In the genomic region with DNA sequence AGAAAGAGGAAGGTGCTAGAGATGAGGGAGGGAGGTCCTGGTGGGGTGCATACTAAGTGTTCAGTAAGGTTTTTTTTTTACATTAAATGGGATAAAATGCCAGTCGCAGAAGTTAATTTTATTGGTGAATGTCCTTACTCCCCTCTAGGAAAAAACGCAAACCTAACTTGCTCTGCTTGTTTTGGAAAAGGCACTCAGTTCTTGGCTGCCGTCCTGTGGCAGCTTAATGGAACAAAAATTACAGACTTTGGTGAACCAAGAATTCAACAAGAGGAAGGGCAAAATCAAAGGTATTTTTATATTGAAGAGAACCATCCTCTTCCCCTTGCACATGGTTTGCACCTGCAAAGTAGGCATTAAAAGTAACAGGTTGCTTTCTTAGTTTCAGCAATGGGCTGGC, we compare ENCODE assay signal across 30 cellular contexts. TPM values are rescaled to one million over a fixed set of nuclear protein-coding genes. Genes with fewer than 3 reads are reported as not detected.
DNase-seq lines count a peak whose midpoint lies in the region; ATAC-seq, FAIRE-seq and TF ChIP-seq lines count a peak whose summit lies in the region.
"Had no signal": no experiment of that assay in that cellular context is flagged by ENCODE, and none has a peak within 500 bp of the region (broad histone marks: within the 10 kb centered on the region; RNA-seq: fewer than 3 reads in every experiment).

No MANE protein-coding gene starts in this region.

- H3K4me3 ChIP-seq in AG04450 (ENCODE audit: low read depth, low read length) (no peak overlapping the region), bronchial epithelial cell (ENCODE audit: low read depth, low read length) (no peak overlapping the region), SJCRH30 (no peak overlapping the region)
- H3K4me3 ChIP-seq: A549, ascending aorta, neural progenitor cell, psoas muscle, smooth muscle cell had no signal

- DNase-seq in AG04450 (ENCODE audit: low read depth, low spot score), result no peak
- peak; percentile 12 for DNase-seq in bronchial epithelial cell (ENCODE audit: low read depth)
- DNase-seq in foreskin keratinocyte, result no peak
- no peak for DNase-seq in AG08396 (ENCODE audit: low spot score)
- DNase-seq in SJCRH30, result no peak
- no peak for DNase-seq in nephron progenitor cell
- DNase-seq: activated CD4-positive, alpha-beta memory T cell treated with anti-CD3 and anti-CD28 coated beads for 36 hours; activated naive CD4-positive, alpha-beta T cell treated with anti-CD3 and anti-CD28 coated beads for 36 hours; activated T-cell treated with anti-CD3 and anti-CD28 coated beads, Interleukin-2, amount 50 U/mL, for 1 hour; CD4-positive, alpha-beta T cell; glutamatergic neuron; Karpas-422; NCI-H1092 treated with DMSO at 0.1 percent for 48 hours; NCI-H526 treated with DMSO at 0.1 percent for 48 hours; psoas muscle; stimulated activated CD4-positive, alpha-beta T cell treated with anti-CD3 and anti-CD28 coated beads, Interleukin-4, amount 100 ng/mL, for 1 hour; stimulated activated naive CD8-positive, alpha-beta T cell treated with anti-CD3 and anti-CD28 coated beads, Interleukin-15, amount 100 ng/mL, for 72 hours; T-helper 17 cell; WERI-Rb-1 had no signal

- H3K36me3 Mint-ChIP-seq in nephron progenitor cell (ENCODE audit: low read depth), result no peaks in the 10 kb centered on the region
- H3K36me3 Mint-ChIP-seq: activated CD4-positive, alpha-beta memory T cell treated with anti-CD3 and anti-CD28 coated beads for 36 hours; neural progenitor cell had no signal

- H3K4me3 Mint-ChIP-seq in nephron progenitor cell, result no peak overlapping the region
- H3K4me3 Mint-ChIP-seq: activated CD4-positive, alpha-beta memory T cell treated with anti-CD3 and anti-CD28 coated beads for 36 hours; activated naive CD4-positive, alpha-beta T cell treated with anti-CD3 and anti-CD28 coated beads for 36 hours; CD4-positive, alpha-beta T cell; dendritic cell treated with granulocyte-macrophage colony-stimulating factor and Interleukin-4, amounts not matched to agents 40 ng/mL and 50 ng/mL, for 4 days; neural progenitor cell; stimulated activated naive CD8-positive, alpha-beta T cell treated with anti-CD3 and anti-CD28 coated beads, Interleukin-15, amount 100 ng/mL, for 72 hours; T-helper 17 cell had no signal

- no peak overlapping the region for H3K27ac Mint-ChIP-seq in nephron progenitor cell
- H3K27ac Mint-ChIP-seq: activated CD4-positive, alpha-beta memory T cell treated with anti-CD3 and anti-CD28 coated beads for 36 hours; activated naive CD4-positive, alpha-beta T cell treated with anti-CD3 and anti-CD28 coated beads for 36 hours; CD4-positive, alpha-beta T cell; dendritic cell treated with granulocyte-macrophage colony-stimulating factor and Interleukin-4, amounts not matched to agents 40 ng/mL and 50 ng/mL, for 4 days; neural progenitor cell; stimulated activated naive CD8-positive, alpha-beta T cell treated with anti-CD3 and anti-CD28 coated beads, Interleukin-15, amount 100 ng/mL, for 72 hours; T-helper 17 cell had no signal

- H3K27me3 Mint-ChIP-seq in nephron progenitor cell (ENCODE audit: low read depth, poor library complexity), result peaks cover 7% of the 10 kb centered on the region
- H3K27me3 Mint-ChIP-seq: CD4-positive, alpha-beta T cell; T-helper 17 cell had no signal

- H3K9me3 ChIP-seq in AG04450 (ENCODE audit: control insufficient read depth, insufficient read depth, low read length) (no peaks in the 10 kb centered on the region), SJCRH30 (replicated peaks) (no peaks in the 10 kb centered on the region)
- H3K9me3 ChIP-seq: A549, ascending aorta, psoas muscle had no signal

- no peak for FAIRE-seq in bronchial epithelial cell (lab: Jason Lieb, UNC)
- FAIRE-seq: A549 had no signal

- POLR2A ChIA-PET in AG04450 (lab: Yijun Ruan, JAX), result no interaction called here

- H3K36me3 ChIP-seq in bronchial epithelial cell (ENCODE audit: control insufficient read depth, insufficient read depth, low read length) (no peaks in the 10 kb centered on the region), SJCRH30 (no peaks in the 10 kb centered on the region)
- H3K36me3 ChIP-seq: ascending aorta, neural progenitor cell, WERI-Rb-1 had no signal

- CTCF ChIA-PET in AG04450 (lab: Charles Lee), result interaction anchor here (0.5 to 3.6 kb wide), 4 partner anchors 87 to 102 kb away, joined by 3 to 14 read pairs (median 6); no protein-coding TSS in a partner anchor

- H3K4me1 Mint-ChIP-seq in nephron progenitor cell, result no peaks in the 10 kb centered on the region
- H3K4me1 Mint-ChIP-seq: neural progenitor cell, T-helper 17 cell had no signal

- H3K27ac ChIP-seq in AG04450 (ENCODE audit: low read depth, low read length) (no peak overlapping the region), foreskin keratinocyte (no peak overlapping the region), SJCRH30 (no peak overlapping the region)
- H3K27ac ChIP-seq: A549, epithelial cell of prostate, neural progenitor cell, psoas muscle, WERI-Rb-1 had no signal

- TF ChIP-seq CTCF in AG04450 (IDR thresholded peaks at IDR 0.05; ENCODE audit: low read depth, low read length) (peak; percentile 45), LNCAP (IDR thresholded peaks at IDR 0.05) (peak; percentile 27; the same call in 1 of the 2 replicates), bronchial epithelial cell (IDR thresholded peaks at IDR 0.05; ENCODE audit: insufficient read depth, low read length, severe bottlenecking) (peak; percentile 26), foreskin keratinocyte (conservative IDR thresholded peaks at IDR 0.05) (peak; percentile 65), nephron progenitor cell (IDR thresholded peaks at IDR 0.05) (no peak)

- no peak for ATAC-seq in foreskin keratinocyte
- ATAC-seq in GM21529 (IDR thresholded peaks at IDR 0.05; ENCODE audit: unreplicated experiment), result no peak
- ATAC-seq: A549; left lobe of liver; psoas muscle; stimulated activated naive CD8-positive, alpha-beta T cell treated with anti-CD3 and anti-CD28 coated beads, Interleukin-15, amount 100 ng/mL, for 72 hours; T-helper 17 cell had no signal

- no peaks in the 10 kb centered on the region for H3K9me3 Mint-ChIP-seq in nephron progenitor cell
- H3K9me3 Mint-ChIP-seq: activated CD4-positive, alpha-beta memory T cell treated with anti-CD3 and anti-CD28 coated beads for 36 hours; activated naive CD4-positive, alpha-beta T cell treated with anti-CD3 and anti-CD28 coated beads for 36 hours; CD4-positive, alpha-beta T cell; dendritic cell treated with granulocyte-macrophage colony-stimulating factor and Interleukin-4, amounts not matched to agents 40 ng/mL and 50 ng/mL, for 4 days; neural progenitor cell; stimulated activated naive CD8-positive, alpha-beta T cell treated with anti-CD3 and anti-CD28 coated beads, Interleukin-15, amount 100 ng/mL, for 72 hours had no signal

- H3K27me3 ChIP-seq in AG04450 (ENCODE audit: control insufficient read depth, insufficient read depth, low read length), result no peaks in the 10 kb centered on the region
- H3K27me3 ChIP-seq in bronchial epithelial cell (ENCODE audit: control insufficient read depth, insufficient read depth, low read length), result no peaks in the 10 kb centered on the region
- H3K27me3 ChIP-seq in foreskin keratinocyte, result no peaks in the 10 kb centered on the region
- no peaks in the 10 kb centered on the region for H3K27me3 ChIP-seq in SJCRH30
- H3K27me3 ChIP-seq: ascending aorta, neural progenitor cell had no signal

- peaks cover 5% of the 10 kb centered on the region for H3K4me1 ChIP-seq in foreskin keratinocyte
- H3K4me1 ChIP-seq in SJCRH30, result no peaks in the 10 kb centered on the region
- H3K4me1 ChIP-seq: A549, neural progenitor cell, psoas muscle had no signal

RNA-seq across cellular contexts. Expression of gene IL18R1, which starts 12.7 kb away (rescaled TPM):
- polyA plus RNA-seq in AG04450 (2011; rRNA removed) (2.0 and 2.5 TPM in 2 replicates), foreskin keratinocyte (0.60 and 1.2 TPM in 2 replicates)
- polyA minus RNA-seq in AG04450 (2011; rRNA and poly(A)+ RNA removed), result 1.1 and 2.3 TPM in 2 replicates
- total RNA-seq in bronchial epithelial cell (5.3 and 11.5 TPM in 2 replicates), foreskin keratinocyte (2.2 and 4.0 TPM in 2 replicates)
- total RNA-seq in SJCRH30 (2014; rRNA removed; shearing (Covaris generic)), result not detected in 2 replicates
- total RNA-seq: HT-29, OCI-LY7 had no signal

RNA-seq across cellular contexts. Expression of gene IL1RL1, which starts 31.5 kb away (rescaled TPM):
- 0.30 and 0.31 TPM in 2 replicates for polyA plus RNA-seq in AG04450 (2011; rRNA removed)
- polyA minus RNA-seq in AG04450 (2011; rRNA and poly(A)+ RNA removed), result 0.14 and 0.43 TPM in 2 replicates
- 65.8 and 162 TPM in 2 replicates for total RNA-seq in bronchial epithelial cell
- 0.11 and 0.20 TPM in 2 replicates for total RNA-seq in foreskin keratinocyte
- polyA plus RNA-seq in foreskin keratinocyte, result 0.03 and 0.09 TPM in 2 replicates
- not detected in 2 replicates for total RNA-seq in SJCRH30 (2014; rRNA removed; shearing (Covaris generic))
- total RNA-seq: CD4-positive, alpha-beta T cell; HT-29; OCI-LY7 had no signal

Comparison
In these comparisons a context has a peak if more than half of its experiments do, and no peak if none do; other contexts are left out.
1. RNA of gene IL1RL1, which starts 31.5 kb away (total RNA-seq): 65.8 to 162 TPM in bronchial epithelial cell; 0.11 to 0.20 TPM in foreskin keratinocyte and not detected in SJCRH30; every median in the first group is over 10 times any median in the second.